8 cellular contexts compared by ENCODE assay signal in the genomic region with DNA sequence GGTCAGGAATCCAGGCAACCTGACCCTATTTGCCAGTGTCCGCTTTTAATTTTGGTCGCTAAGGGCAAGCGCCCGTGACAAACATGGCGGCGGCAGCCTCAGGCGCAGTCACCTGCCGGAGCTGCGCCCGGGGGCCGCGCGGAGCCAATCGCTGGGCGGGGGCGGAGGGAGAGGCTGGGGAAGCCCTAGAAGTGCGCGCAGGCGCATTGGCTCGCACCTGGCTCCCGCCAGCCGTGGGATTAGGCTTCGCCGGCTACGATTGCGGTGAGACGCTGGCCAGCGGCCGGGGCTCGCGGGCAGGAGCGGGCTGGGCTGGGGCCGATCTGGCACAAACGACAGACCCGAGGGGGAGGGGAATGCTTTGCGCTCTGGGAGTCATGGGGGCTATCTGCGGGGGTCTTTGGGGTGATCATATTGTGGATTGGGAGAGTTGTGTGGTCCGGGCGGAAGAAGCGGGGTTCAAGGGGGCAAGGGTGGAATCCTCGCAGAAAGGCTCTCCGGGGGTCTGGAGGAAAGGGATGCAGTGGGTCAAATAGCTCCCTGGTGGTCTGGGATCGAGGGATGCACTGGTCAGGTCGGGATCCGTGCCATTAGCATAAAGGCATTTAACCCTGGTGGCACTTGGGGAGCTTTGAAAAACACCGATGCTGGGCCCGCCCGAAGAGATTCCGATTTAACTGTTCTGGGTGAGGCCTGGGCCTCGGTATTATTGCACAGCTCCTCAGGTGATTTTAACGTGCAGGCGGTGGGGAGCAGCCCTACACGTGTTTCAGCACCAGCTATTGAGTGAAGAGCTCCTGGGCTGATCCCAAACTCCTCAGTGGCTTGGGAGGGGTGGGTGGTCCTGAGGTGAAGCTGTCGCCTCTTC. TPM values are rescaled to one million over a fixed set of nuclear protein-coding genes. Genes with fewer than 3 reads are reported as not detected.
DNase-seq lines count a peak whose midpoint lies in the region; ATAC-seq and TF ChIP-seq lines count a peak whose summit lies in the region.

No MANE protein-coding gene starts in this region.

- ATAC-seq in GM21360 (IDR thresholded peaks at IDR 0.05; ENCODE audit: unreplicated experiment), result peak; percentile 79

- peak overlapping the region in 7 of 8 donors; percentile 53 to 93 (median 84) for H3K27ac Mint-ChIP-seq in CD8-positive, alpha-beta memory T cell
- peak overlapping the region; percentile 83 for H3K27ac Mint-ChIP-seq in endothelial cell (ENCODE audit: unreplicated experiment)

- H3K4me3 ChIP-seq in CD8-positive, alpha-beta memory T cell (ENCODE audit: low read length), result peak overlapping the region; percentile 82
- H3K4me3 ChIP-seq in HUES48 (ENCODE audit: low read depth, low read length) (peak overlapping the region; percentile 66), NT2/D1 (ENCODE audit: insufficient read length, low read depth) (peak overlapping the region; percentile 50), mononuclear cell (ENCODE audit: low read length) (peak overlapping the region; percentile 47)

- H3K9me3 Mint-ChIP-seq in CD8-positive, alpha-beta memory T cell, result no peaks in the 10 kb centered on the region
- H3K9me3 Mint-ChIP-seq in endothelial cell (ENCODE audit: unreplicated experiment), result no peaks in the 10 kb centered on the region

- peaks cover 21 to 29% (median 22%) of the 10 kb centered on the region in 3 donors for H3K4me1 Mint-ChIP-seq in CD8-positive, alpha-beta memory T cell
- H3K4me1 Mint-ChIP-seq in endothelial cell (ENCODE audit: unreplicated experiment), result peaks cover 27% of the 10 kb centered on the region

- CTCF ChIA-PET in CD8-positive, alpha-beta memory T cell (lab: Charles Lee), result interaction anchor here (0.7 to 2.8 kb wide), 12 partner anchors 10 to 231 kb away, joined by 3 to 23 read pairs (median 6); a partner anchor contains a TSS

- DNase-seq in CD8-positive, alpha-beta memory T cell, result peak; percentile 87 to 95 (median 91)
- peak; percentile 86 for DNase-seq in NT2/D1 (ENCODE audit: low read depth, low spot score)
- peak; percentile 97 for DNase-seq in activated CD8-positive, alpha-beta memory T cell treated with anti-CD3 and anti-CD28 coated beads, Interleukin-2, amount 50 U/mL, for 48 hours
- DNase-seq in endothelial cell (ENCODE audit: low spot score), result peak; percentile 93
- DNase-seq in stimulated activated CD8-positive, alpha-beta memory T cell treated with anti-CD3 and anti-CD28 coated beads, Interleukin-4, amount 100 ng/mL, for 1 hour (ENCODE audit: low read depth in 2 of 2, low spot score in 1 of 2), result peak; percentile 79 to 84

- POLR2A ChIA-PET in CD8-positive, alpha-beta memory T cell (lab: Charles Lee), result interaction anchor here (0.6 to 4.3 kb wide), 7 partner anchors 10 to 66 kb away, joined by 3 to 54 read pairs (median 4); a partner anchor contains a TSS

- H3K36me3 Mint-ChIP-seq in CD8-positive, alpha-beta memory T cell, result peaks cover 0 to 2% (median under 1%) of the 10 kb centered on the region in 3 donors
- peaks cover 4% of the 10 kb centered on the region for H3K36me3 Mint-ChIP-seq in endothelial cell (ENCODE audit: low read depth, unreplicated experiment)

- no peaks in the 10 kb centered on the region for H3K9me3 ChIP-seq in CD8-positive, alpha-beta memory T cell (ENCODE audit: low read length)
- H3K9me3 ChIP-seq in HUES48 (ENCODE audit: control insufficient read depth, insufficient read depth, low read length) (no peaks in the 10 kb centered on the region), NT2/D1 (ENCODE audit: insufficient read depth, low read length) (no peaks in the 10 kb centered on the region), mononuclear cell (ENCODE audit: low read depth, low read length) (no peaks in the 10 kb centered on the region)

- no peak overlapping the region for H3K27ac ChIP-seq in CD8-positive, alpha-beta memory T cell (ENCODE audit: low read depth, low read length)
- H3K27ac ChIP-seq in HUES48 (ENCODE audit: low read depth, low read length), result peak overlapping the region; percentile 53

- H3K27me3 ChIP-seq in CD8-positive, alpha-beta memory T cell (ENCODE audit: insufficient read depth, low read length, poor library complexity, severe bottlenecking), result no peaks in the 10 kb centered on the region
- no peaks in the 10 kb centered on the region for H3K27me3 ChIP-seq in HUES48 (ENCODE audit: control insufficient read depth, insufficient read depth, low read length)
- no peaks in the 10 kb centered on the region for H3K27me3 ChIP-seq in NT2/D1 (ENCODE audit: insufficient read depth, insufficient read length)
- no peaks in the 10 kb centered on the region for H3K27me3 ChIP-seq in mononuclear cell (ENCODE audit: insufficient read depth, low read length)

- H3K9ac ChIP-seq in HUES48 (ENCODE audit: low read depth, low read length), result peak overlapping the region; percentile 43
- H3K9ac ChIP-seq in NT2/D1 (ENCODE audit: insufficient read length, low read depth), result peak overlapping the region; percentile 56

- no peak for TF ChIP-seq CTCF in endothelial cell (IDR thresholded peaks at IDR 0.05; ENCODE audit: unreplicated experiment)

- peaks cover 15% of the 10 kb centered on the region for H3K4me1 ChIP-seq in CD8-positive, alpha-beta memory T cell (ENCODE audit: insufficient read depth, low read length)
- H3K4me1 ChIP-seq in HUES48 (ENCODE audit: control insufficient read depth, insufficient read depth, low read length), result peaks cover 28% of the 10 kb centered on the region
- peaks cover 4% of the 10 kb centered on the region for H3K4me1 ChIP-seq in NT2/D1 (ENCODE audit: insufficient read depth, insufficient read length)
- peaks cover 36% of the 10 kb centered on the region for H3K4me1 ChIP-seq in mononuclear cell (ENCODE audit: insufficient read depth, low read length)

- peak overlapping the region; percentile 84 to 94 (median 89) for H3K4me3 Mint-ChIP-seq in CD8-positive, alpha-beta memory T cell
- H3K4me3 Mint-ChIP-seq in endothelial cell (ENCODE audit: unreplicated experiment), result peak overlapping the region; percentile 89

- peaks cover 2% of the 10 kb centered on the region for H3K36me3 ChIP-seq in CD8-positive, alpha-beta memory T cell (ENCODE audit: insufficient read depth, low read length)
- H3K36me3 ChIP-seq in HUES48 (ENCODE audit: control insufficient read depth, insufficient read depth, low read length) (peaks cover 2% of the 10 kb centered on the region), NT2/D1 (ENCODE audit: insufficient read depth, insufficient read length, low read length) (no peaks in the 10 kb centered on the region)

- H3K27me3 Mint-ChIP-seq in CD8-positive, alpha-beta memory T cell, result peaks cover 0 to 4% of the 10 kb centered on the region in 2 donors
- peaks cover 7% of the 10 kb centered on the region for H3K27me3 Mint-ChIP-seq in endothelial cell (ENCODE audit: unreplicated experiment)

RNA-seq across cellular contexts. Expression of a gene that starts 10.1 kb away (rescaled TPM):
- under 1 TPM; 0.57 to 0.62 TPM for total RNA-seq in CD8-positive, alpha-beta memory T cell
- polyA plus RNA-seq in CD8-positive, alpha-beta memory T cell, result 0.70 TPM
- total RNA-seq in endothelial cell (ENCODE audit: unreplicated experiment) (0.18 TPM), mononuclear cell (0.10 TPM)

RNA-seq across cellular contexts. Expression of a gene that starts 29.0 kb away (rescaled TPM):
- 10 to 100 TPM; 62.4 to 64.8 TPM for total RNA-seq in CD8-positive, alpha-beta memory T cell
- 61.7 TPM for polyA plus RNA-seq in CD8-positive, alpha-beta memory T cell
- total RNA-seq in endothelial cell (ENCODE audit: unreplicated experiment), result 72.9 TPM
- 16.0 TPM for total RNA-seq in mononuclear cell

RNA-seq across cellular contexts. Expression of a gene that starts 40.8 kb away (rescaled TPM):
- 10 to 100 TPM; 13.5 to 16.3 TPM for total RNA-seq in CD8-positive, alpha-beta memory T cell
- 33.4 TPM for polyA plus RNA-seq in CD8-positive, alpha-beta memory T cell
- total RNA-seq in endothelial cell (ENCODE audit: unreplicated experiment), result 8.7 TPM
- 4.7 TPM for total RNA-seq in mononuclear cell

RNA-seq across cellular contexts. Expression of a gene that starts 41.1 kb away (rescaled TPM):
- 10 to 100 TPM; 79.6 to 80.4 TPM for total RNA-seq in CD8-positive, alpha-beta memory T cell
- 76.4 TPM for polyA plus RNA-seq in CD8-positive, alpha-beta memory T cell
- total RNA-seq in endothelial cell (ENCODE audit: unreplicated experiment), result 147 TPM
- total RNA-seq in mononuclear cell, result 52.6 TPM

RNA-seq across cellular contexts. Expression of a gene that starts 42.4 kb away (rescaled TPM):
- total RNA-seq in CD8-positive, alpha-beta memory T cell, result 1 to 10 TPM; 7.5 to 8.3 TPM
- 8.3 TPM for polyA plus RNA-seq in CD8-positive, alpha-beta memory T cell
- total RNA-seq in endothelial cell (ENCODE audit: unreplicated experiment) (44.4 TPM), mononuclear cell (1.8 TPM)
